21 cellular contexts compared by ENCODE assay signal in genomic region chr1:224238212-224238611, GRCh38.
"Had no signal": no experiment of that assay in that cellular context is flagged by ENCODE, and none has a peak within 500 bp of the region (broad histone marks: within the 10 kb centered on the region; RNA-seq: fewer than 3 reads in every experiment).

No MANE protein-coding gene starts in this region.

- DNase-seq: colonic mucosa; effector CD4-positive, alpha-beta T cell; heart left ventricle; hippocampal formation; left colon; retina; right lobe of liver; spleen; stimulated activated CD4-positive, alpha-beta T cell treated with anti-CD3 and anti-CD28 coated beads, Interleukin-15, amount 100 ng/mL, for 24 hours; stimulated activated CD4-positive, alpha-beta T cell treated with anti-CD3 and anti-CD28 coated beads, Interleukin-1b, Interleukin-23, amount 100 ng/mL, for 48 hours; stimulated activated CD4-positive, alpha-beta T cell treated with anti-CD3 and anti-CD28 coated beads, Interleukin-4, amount 100 ng/mL, for 24 hours; stimulated activated naive B cell treated with anti-CD40 and anti-IgM and Interleukin-4, amounts not matched to agents 10 μg/mL and 1 μg/mL and 100 μg/mL, for 72 hours; stimulated activated naive CD8-positive, alpha-beta T cell treated with anti-CD3 and anti-CD28 coated beads, Interleukin-15, amount 100 ng/mL, for 72 hours had no signal

- H3K4me1 Mint-ChIP-seq: stimulated activated naive CD8-positive, alpha-beta T cell treated with anti-CD3 and anti-CD28 coated beads, Interleukin-15, amount 100 ng/mL, for 72 hours had no signal

- H3K4me1 ChIP-seq: colonic mucosa, parathyroid adenoma, prostate gland, right lobe of liver, spleen, testis had no signal

- H3K4me3 Mint-ChIP-seq: natural killer cell treated with Interleukin-12 subunit alpha and Interleukin-12 subunit beta and Interleukin-15 and Interleukin-18, amount 100 ng/mL, for 72 hours; stimulated activated naive B cell treated with anti-CD40 and anti-IgM and Interleukin-4, amounts not matched to agents 10 μg/mL and 1 μg/mL and 100 μg/mL, for 72 hours; stimulated activated naive CD8-positive, alpha-beta T cell treated with anti-CD3 and anti-CD28 coated beads, Interleukin-15, amount 100 ng/mL, for 72 hours had no signal

- ATAC-seq: esophagus mucosa; heart left ventricle; left colon; natural killer cell treated with Interleukin-12 subunit alpha and Interleukin-12 subunit beta and Interleukin-15 and Interleukin-18, amount 100 ng/mL, for 72 hours; stimulated activated naive B cell treated with anti-CD40 and anti-IgM and Interleukin-4, amounts not matched to agents 10 μg/mL and 1 μg/mL and 100 μg/mL, for 72 hours; stimulated activated naive CD8-positive, alpha-beta T cell treated with anti-CD3 and anti-CD28 coated beads, Interleukin-15, amount 100 ng/mL, for 72 hours had no signal

- H3K4me3 ChIP-seq: colonic mucosa, heart left ventricle, prostate gland, right lobe of liver, spleen, testis, tibial nerve had no signal

- H3K27ac ChIP-seq: colonic mucosa, parathyroid adenoma, prostate gland, right lobe of liver, spleen, testis, tibial nerve had no signal

- H3K9me3 ChIP-seq: colonic mucosa, heart left ventricle, prostate gland, right lobe of liver, spleen, testis, tibial nerve had no signal

- H3K27ac Mint-ChIP-seq: natural killer cell treated with Interleukin-12 subunit alpha and Interleukin-12 subunit beta and Interleukin-15 and Interleukin-18, amount 100 ng/mL, for 72 hours; stimulated activated naive B cell treated with anti-CD40 and anti-IgM and Interleukin-4, amounts not matched to agents 10 μg/mL and 1 μg/mL and 100 μg/mL, for 72 hours; stimulated activated naive CD8-positive, alpha-beta T cell treated with anti-CD3 and anti-CD28 coated beads, Interleukin-15, amount 100 ng/mL, for 72 hours had no signal

- H3K27me3 ChIP-seq: colonic mucosa, heart left ventricle, right lobe of liver, spleen, testis, tibial nerve had no signal

- H3K79me2 ChIP-seq: parathyroid adenoma had no signal

- H3K9me3 Mint-ChIP-seq: natural killer cell treated with Interleukin-12 subunit alpha and Interleukin-12 subunit beta and Interleukin-15 and Interleukin-18, amount 100 ng/mL, for 72 hours; stimulated activated naive B cell treated with anti-CD40 and anti-IgM and Interleukin-4, amounts not matched to agents 10 μg/mL and 1 μg/mL and 100 μg/mL, for 72 hours; stimulated activated naive CD8-positive, alpha-beta T cell treated with anti-CD3 and anti-CD28 coated beads, Interleukin-15, amount 100 ng/mL, for 72 hours had no signal

- FAIRE-seq: frontal cortex, urothelium cell line had no signal

- H3K36me3 Mint-ChIP-seq: natural killer cell treated with Interleukin-12 subunit alpha and Interleukin-12 subunit beta and Interleukin-15 and Interleukin-18, amount 100 ng/mL, for 72 hours had no signal

- H3K9ac ChIP-seq: parathyroid adenoma had no signal

- H3K27me3 Mint-ChIP-seq: natural killer cell treated with Interleukin-12 subunit alpha and Interleukin-12 subunit beta and Interleukin-15 and Interleukin-18, amount 100 ng/mL, for 72 hours; stimulated activated naive B cell treated with anti-CD40 and anti-IgM and Interleukin-4, amounts not matched to agents 10 μg/mL and 1 μg/mL and 100 μg/mL, for 72 hours; stimulated activated naive CD8-positive, alpha-beta T cell treated with anti-CD3 and anti-CD28 coated beads, Interleukin-15, amount 100 ng/mL, for 72 hours had no signal

- H3K36me3 ChIP-seq: prostate gland had no signal

- H2AFZ ChIP-seq: parathyroid adenoma had no signal
